In genomic region chr18:80145191-80145799, GRCh38 we compare ENCODE assay signal across 2 cellular contexts.
TF ChIP-seq lines count a peak whose summit lies in the region.

No MANE protein-coding gene starts in this region.

TF ChIP-seq in endothelial cell of umbilical vein, 7 proteins besides CTCF, POLR2A, EP300 and RAD21:
- TF ChIP-seq GATA2 (IDR thresholded peaks at IDR 0.05; ENCODE audit: insufficient read depth, insufficient read length, low read depth, low read length), result no peak
- no peak for TF ChIP-seq EZH2 (IDR thresholded peaks at IDR 0.05; ENCODE audit: borderline replicate concordance, low read depth, low read length, severe bottlenecking)
- TF ChIP-seq FOS (IDR thresholded peaks at IDR 0.05; ENCODE audit: borderline replicate concordance, insufficient read depth, low read length), result no peak
- no peak for TF ChIP-seq MYC (IDR thresholded peaks at IDR 0.05; ENCODE audit: low read depth, low read length)
- no peak for TF ChIP-seq JUN (IDR thresholded peaks at IDR 0.05; ENCODE audit: borderline replicate concordance, insufficient read depth, insufficient read length, low read depth)
- no peak for TF ChIP-seq POLR2AphosphoS5 (IDR thresholded peaks at IDR 0.05; ENCODE audit: insufficient read depth, low read depth, low read length)
- TF ChIP-seq MAX (IDR thresholded peaks at IDR 0.05; ENCODE audit: insufficient read depth, insufficient read length), result no peak

TF ChIP-seq in GM12891, 5 proteins besides CTCF, POLR2A, EP300 and RAD21:
- TF ChIP-seq TAF1 (IDR thresholded peaks at IDR 0.05; ENCODE audit: low read depth, low read length), result no peak
- no peak for TF ChIP-seq POLR2AphosphoS5 (IDR thresholded peaks at IDR 0.05; ENCODE audit: low read depth, low read length)
- no peak for TF ChIP-seq POU2F2 (IDR thresholded peaks at IDR 0.05; ENCODE audit: low read depth, low read length)
- TF ChIP-seq SPI1 (IDR thresholded peaks at IDR 0.05; ENCODE audit: low read depth, low read length), result no peak
